34 cellular contexts compared by ENCODE assay signal in genomic region chr6:124607119-124607627, GRCh38.
"Had no signal": no experiment of that assay in that cellular context is flagged by ENCODE, and none has a peak within 500 bp of the region (broad histone marks: within the 10 kb centered on the region; RNA-seq: fewer than 3 reads in every experiment).

No MANE protein-coding gene starts in this region.

- H3K27ac ChIP-seq: adrenal gland, ascending aorta, body of pancreas, brain microvascular endothelial cell, breast epithelium, cardiac muscle cell had no signal

- ATAC-seq: activated naive CD4-positive, alpha-beta T cell treated with anti-CD3 and anti-CD28 coated beads, Interleukin-2, amount 50 U/mL, for 72 hours; activated naive CD8-positive, alpha-beta T cell treated with anti-CD3 and anti-CD28 coated beads, Interleukin-2, amount 50 U/mL, for 24 hours; activated T-cell treated with anti-CD3 and anti-CD28 coated beads, Interleukin-2, amount 50 U/mL, for 4 hours; activated T-cell treated with anti-CD3 and anti-CD28 coated beads, Interleukin-2, amount 50 U/mL, for 72 hours; activated T-helper 17 cell treated with anti-CD3 and anti-CD28 coated beads, Interleukin-2, amount 50 U/mL, for 72 hours; body of pancreas had no signal

- H3K9me3 ChIP-seq: adrenal gland, ascending aorta, body of pancreas, breast epithelium had no signal

- H3K4me1 ChIP-seq: adrenal gland, ascending aorta, body of pancreas, breast epithelium had no signal

- H3K4me3 ChIP-seq: adrenal gland, ascending aorta, body of pancreas, breast epithelium, cardiac muscle cell had no signal

- H3K36me3 ChIP-seq: adrenal gland, ascending aorta, brain microvascular endothelial cell, breast epithelium, cardiac muscle cell had no signal

- H3K27me3 ChIP-seq: adrenal gland, ascending aorta, body of pancreas, brain microvascular endothelial cell, breast epithelium, cardiac muscle cell had no signal

- DNase-seq: activated effector memory CD4-positive, alpha-beta T cell treated with anti-CD3 and anti-CD28 coated beads, Interleukin-2, amount 50 U/mL, for 16 hours; activated effector memory CD4-positive, alpha-beta T cell treated with Interleukin-2 at 50 U/mL for 16 hours; activated gamma-delta T cell; activated gamma-delta T cell treated with Interleukin-2 at 50 U/mL for 16 hours; activated naive CD4-positive, alpha-beta T cell; activated naive CD4-positive, alpha-beta T cell treated with anti-CD3 and anti-CD28 coated beads for 36 hours; activated naive CD4-positive, alpha-beta T cell treated with anti-CD3 and anti-CD28 coated beads, Interleukin-2, amount 10 ng/mL, durations not matched to agents 7 days and 5 days; activated naive CD4-positive, alpha-beta T cell treated with anti-CD3 and anti-CD28 coated beads, Interleukin-2, amount 50 U/mL, for 16 hours; activated naive CD4-positive, alpha-beta T cell treated with Interleukin-2 at 50 U/mL for 16 hours; activated naive CD8-positive, alpha-beta T cell treated with anti-CD3 and anti-CD28 coated beads for 36 hours; activated naive CD8-positive, alpha-beta T cell treated with anti-CD3 and anti-CD28 coated beads, Interleukin-2, amount 10 ng/mL, durations not matched to agents 7 days and 5 days; activated naive CD8-positive, alpha-beta T cell treated with anti-CD3 and anti-CD28 coated beads, Interleukin-2, amount 50 U/mL, for 24 hours; activated T-cell treated with anti-CD3 and anti-CD28 coated beads, Interleukin-2, amount 50 U/mL, for 1 hour; activated T-cell treated with anti-CD3 and anti-CD28 coated beads, Interleukin-2, amount 50 U/mL, for 24 hours; activated T-cell treated with anti-CD3 and anti-CD28 coated beads, Interleukin-2, amount 50 U/mL, for 4 hours; activated T-cell treated with anti-CD3 and anti-CD28 coated beads, Interleukin-2, amount 50 U/mL, for 48 hours; activated T-cell treated with anti-CD3 and anti-CD28 coated beads, Interleukin-2, amount 50 U/mL, for 72 hours; adrenal gland; amniotic stem cell; amygdala; anterior cingulate cortex; aorta; body of pancreas; brain microvascular endothelial cell; caudate nucleus; central memory CD4-positive, alpha-beta T cell; cerebellar nuclear complex had no signal

- FAIRE-seq: astrocyte, bronchial epithelial cell had no signal
